Comparison of ENCODE assay signal across 8 cellular contexts in genomic region chr16:56911771-56912541, GRCh38. TPM values are rescaled to one million over a fixed set of nuclear protein-coding genes. Genes with fewer than 3 reads are reported as not detected.
A peak's percentile ranks its signal among the peaks of the same experiment; 100 is the strongest.
DNase-seq lines count a peak whose midpoint lies in the region; ATAC-seq, FAIRE-seq and TF ChIP-seq lines count a peak whose summit lies in the region.

No MANE protein-coding gene starts in this region.

- H3K4me2 ChIP-seq in HepG2 (ENCODE audit: low read depth, low read length) = peak overlapping the region; percentile 90

- CTCF ChIA-PET in HepG2 (lab: Yijun Ruan, JAX; ENCODE audit: low intra/inter-chr PET ratio, low total read pairs) = no interaction called here

- H3K9me3 Mint-ChIP-seq in activated T-helper 2 cell treated with anti-CD3 and anti-CD28 coated beads, Interferon-gamma antibody, Interleukin-2, Interleukin-4, amounts not matched to agents 10 μg/mL and 5 μg/mL and 100 μg/mL, durations not matched to agents 14 hours and 24 hours and 36 hours = no peaks in the 10 kb centered on the region
- no peaks in the 10 kb centered on the region for H3K9me3 Mint-ChIP-seq in activated naive CD4-positive, alpha-beta T cell treated with anti-CD3 and anti-CD28 coated beads, Interleukin-2, amount 50 U/mL, for 72 hours

- H3K27me3 ChIP-seq in HepG2 (ENCODE audit: control insufficient read depth in 1 of 2, insufficient read depth in 2 of 2, low read length in 2 of 2) = peaks cover 0 to 12% of the 10 kb centered on the region in 2 experiments; a peak in 2 of 5 replicates

- FAIRE-seq in HepG2 (lab: Jason Lieb, UNC) = no peak

- no peaks in the 10 kb centered on the region for H3K9me3 ChIP-seq in HepG2 (ENCODE audit: low read length)

- no peak for TF ChIP-seq CTCF in HepG2 (CRISPR knock-in tag; IDR thresholded peaks at IDR 0.05)

- no TSS peak for BruUV-seq in HepG2 (replicated peaks; lab: Mats Ljungman, UMichigan)

- TF ChIP-seq POLR2A in HepG2 (IDR thresholded peaks at IDR 0.05; ENCODE audit: insufficient read depth in 1 of 2, low read depth in 2 of 2, low read length in 2 of 2) = no peak

- H3K36me3 Mint-ChIP-seq in activated T-helper 2 cell treated with anti-CD3 and anti-CD28 coated beads, Interferon-gamma antibody, Interleukin-2, Interleukin-4, amounts not matched to agents 10 μg/mL and 5 μg/mL and 100 μg/mL, durations not matched to agents 14 hours and 24 hours and 36 hours (ENCODE audit: low read depth) = no peaks in the 10 kb centered on the region
- H3K36me3 Mint-ChIP-seq in activated naive CD4-positive, alpha-beta T cell treated with anti-CD3 and anti-CD28 coated beads, Interleukin-2, amount 50 U/mL, for 72 hours = peaks cover 0 to 2% of the 10 kb centered on the region in 2 donors

- H3K27me3 Mint-ChIP-seq in activated T-helper 2 cell treated with anti-CD3 and anti-CD28 coated beads, Interferon-gamma antibody, Interleukin-2, Interleukin-4, amounts not matched to agents 10 μg/mL and 5 μg/mL and 100 μg/mL, durations not matched to agents 14 hours and 24 hours and 36 hours (ENCODE audit: low read depth) = no peaks in the 10 kb centered on the region

- H3K27ac ChIP-seq in HepG2 (ENCODE audit: extremely low read length, insufficient read depth, low read length) = no peak overlapping the region

- H3K4me3 Mint-ChIP-seq in activated T-helper 2 cell treated with anti-CD3 and anti-CD28 coated beads, Interferon-gamma antibody, Interleukin-2, Interleukin-4, amounts not matched to agents 10 μg/mL and 5 μg/mL and 100 μg/mL, durations not matched to agents 14 hours and 24 hours and 36 hours (ENCODE audit: low read depth) = no peak overlapping the region

- 36% methylated on average over 18 of the region's 21 CpGs for WGBS in HepG2 (ENCODE audit: low lambda C conversion rate)

- peaks cover 35% of the 10 kb centered on the region for H3K4me1 Mint-ChIP-seq in activated T-helper 2 cell treated with anti-CD3 and anti-CD28 coated beads, Interferon-gamma antibody, Interleukin-2, Interleukin-4, amounts not matched to agents 10 μg/mL and 5 μg/mL and 100 μg/mL, durations not matched to agents 14 hours and 24 hours and 36 hours (ENCODE audit: low read depth)

- H4K20me1 ChIP-seq in HepG2 (ENCODE audit: insufficient read depth, low read length) = no peaks in the 10 kb centered on the region

- POLR2A ChIA-PET in HepG2 (lab: Yijun Ruan, JAX) = interaction anchor here (1.0 to 4.3 kb wide), 9 partner anchors 10 to 36 kb away, joined by 3 to 57 read pairs (median 6); partner anchors contain the start of gene HERPUD1

- H3K36me3 ChIP-seq in HepG2 (replicated peaks in 1 of 2; ENCODE audit: control insufficient read depth in 1 of 2, insufficient read depth in 2 of 2, low read length in 2 of 2) = no peaks in the 10 kb centered on the region

- H3K4me3 ChIP-seq in HepG2 (replicated peaks in 1 of 3; ENCODE audit: insufficient read depth in 1 of 3, low read depth in 2 of 3, low read length in 3 of 3) = peak overlapping the region in 1 of 3 experiments; percentile 68; a peak in 1 of 6 replicates

- no peak for TF ChIP-seq RAD21 in HepG2 (CRISPR knock-in tag; IDR thresholded peaks at IDR 0.05)

- H3K9ac ChIP-seq in HepG2 (ENCODE audit: insufficient read depth, low read depth, low read length) = no peak overlapping the region

- no peak for DNase-seq in activated T-helper 2 cell treated with anti-CD3 and anti-CD28 coated beads, Interferon-gamma antibody, Interleukin-2, Interleukin-4, amounts not matched to agents 10 μg/mL and 5 μg/mL and 100 μg/mL, durations not matched to agents 14 hours and 24 hours and 36 hours (ENCODE audit: low spot score)
- no peak for DNase-seq in HepG2 (ENCODE audit: low spot score)
- DNase-seq in stimulated activated CD8-positive, alpha-beta memory T cell treated with anti-CD3 and anti-CD28 coated beads, Interleukin-4, amount 100 ng/mL, for 48 hours = no peak
- no peak for DNase-seq in activated naive CD4-positive, alpha-beta T cell treated with anti-CD3 and anti-CD28 coated beads, Interleukin-2, amount 50 U/mL, for 72 hours (ENCODE audit: low spot score in 2 of 2)
- DNase-seq in DMS153 treated with DMSO at 0.1 percent for 48 hours (lab: John Stamatoyannopoulos, UW; ENCODE audit: unreplicated experiment) = no peak
- no peak for DNase-seq in NCI-H748 treated with DMSO at 0.1 percent for 48 hours (lab: John Stamatoyannopoulos, UW)

- no peaks in the 10 kb centered on the region for H3K79me2 ChIP-seq in HepG2 (ENCODE audit: insufficient read depth, low read length)

- no peak for TF ChIP-seq EP300 in HepG2 (IDR thresholded peaks at IDR 0.05; ENCODE audit: low read depth in 2 of 2, low read length in 2 of 2)
- no peak for TF ChIP-seq EP300 in HepG2 (CRISPR knock-in tag; IDR thresholded peaks at IDR 0.05; ENCODE audit: borderline replicate concordance)

- ATAC-seq in GM19025 (IDR thresholded peaks at IDR 0.05; ENCODE audit: low read depth, unreplicated experiment) (peak; percentile 74), HG03108 (IDR thresholded peaks at IDR 0.05; ENCODE audit: unreplicated experiment) (peak; percentile 64), HepG2 (peak; percentile 73)
- no peak for ATAC-seq in activated naive CD4-positive, alpha-beta T cell treated with anti-CD3 and anti-CD28 coated beads, Interleukin-2, amount 50 U/mL, for 72 hours

- in situ Hi-C loops in HepG2 (cut with HindIII; ENCODE audit: extremely low pct_ligation_motif_present, low pct_unique_long_range_greater_than_20kb) = no loop called here

- intact Hi-C loops in activated T-helper 2 cell treated with anti-CD3 and anti-CD28 coated beads, Interferon-gamma antibody, Interleukin-2, Interleukin-4, amounts not matched to agents 10 μg/mL and 5 μg/mL and 100 μg/mL, durations not matched to agents 14 hours and 24 hours and 36 hours (cut with micrococcal nuclease) = no loop called here
- intact Hi-C loops in HepG2 (cut with micrococcal nuclease; ENCODE audit: unreplicated experiment) = no loop called here

- no peak overlapping the region for H2AFZ ChIP-seq in HepG2 (ENCODE audit: low read length)

- peaks cover 57% of the 10 kb centered on the region for H3K4me1 ChIP-seq in HepG2 (ENCODE audit: insufficient read depth, low read length)

- peak overlapping the region; percentile 10 for H3K27ac Mint-ChIP-seq in activated T-helper 2 cell treated with anti-CD3 and anti-CD28 coated beads, Interferon-gamma antibody, Interleukin-2, Interleukin-4, amounts not matched to agents 10 μg/mL and 5 μg/mL and 100 μg/mL, durations not matched to agents 14 hours and 24 hours and 36 hours
- peak overlapping the region in 1 of 2 donors; percentile 61 for H3K27ac Mint-ChIP-seq in activated naive CD4-positive, alpha-beta T cell treated with anti-CD3 and anti-CD28 coated beads, Interleukin-2, amount 50 U/mL, for 72 hours

RNA-seq across cellular contexts. Expression of gene HERPUD1, which starts 20.0 kb away (rescaled TPM):
- total RNA-seq in activated T-helper 2 cell treated with anti-CD3 and anti-CD28 coated beads, Interferon-gamma antibody, Interleukin-2, Interleukin-4, amounts not matched to agents 10 μg/mL and 5 μg/mL and 100 μg/mL, durations not matched to agents 14 hours and 24 hours and 36 hours = 172 and 175 TPM in 2 replicates
- total RNA-seq in HepG2 (2016; rRNA removed; fragmentation: Illumina TruSeq; extraction: Trizol) = 65.3 and 96.2 TPM in 2 replicates
- 30.1 and 30.9 TPM in 2 replicates for total RNA-seq in HepG2 (2016; cell fraction: cytosol; rRNA removed; fragmentation: Illumina TruSeq; extraction: Trizol; ENCODE audit: low read depth)
- total RNA-seq in HepG2 (2016; cell fraction: insoluble cytoplasmic fraction; rRNA removed; fragmentation: Illumina TruSeq; extraction: Trizol) = 63.9 and 93.3 TPM in 2 replicates
- total RNA-seq in HepG2 (2016; cell fraction: membrane; rRNA removed; fragmentation: Illumina TruSeq; extraction: Trizol) = 64.8 and 86.4 TPM in 2 replicates
- total RNA-seq in HepG2 (2016; cell fraction: nucleus; rRNA removed; fragmentation: Illumina TruSeq; extraction: Trizol) = 133 and 155 TPM in 2 replicates
- polyA plus RNA-seq in HepG2 (2011; rRNA removed) = 311 and 323 TPM in 2 replicates
- 179 and 230 TPM in 2 replicates for polyA plus RNA-seq in HepG2 (2011; cell fraction: cytosol; rRNA removed)
- 192 and 208 TPM in 2 replicates for polyA plus RNA-seq in HepG2 (2011; cell fraction: nucleus; rRNA removed)
- 165 and 190 TPM in 2 replicates for polyA plus RNA-seq in HepG2 (2012)
- 33.0 and 44.6 TPM in 2 replicates for polyA plus RNA-seq in HepG2 (2016; cell fraction: cytosol; fragmentation: Illumina TruSeq; extraction: Trizol; ENCODE audit: low read depth)
- polyA plus RNA-seq in HepG2 (2016; cell fraction: insoluble cytoplasmic fraction; fragmentation: Illumina TruSeq; extraction: Trizol; ENCODE audit: low read depth) = 80.1 and 93.2 TPM in 2 replicates
- 58.1 and 78.2 TPM in 2 replicates for polyA plus RNA-seq in HepG2 (2016; cell fraction: membrane; fragmentation: Illumina TruSeq; extraction: Trizol; ENCODE audit: low read depth)
- polyA plus RNA-seq in HepG2 (2016; cell fraction: nucleus; fragmentation: Illumina TruSeq; extraction: Trizol; ENCODE audit: insufficient read depth, low read depth) = 216 and 231 TPM in 2 replicates
- polyA minus RNA-seq in HepG2 (2011; rRNA and poly(A)+ RNA removed; ENCODE audit: low replicate concordance) = 206 and 472 TPM in 2 replicates
- 126 and 139 TPM in 2 replicates for polyA minus RNA-seq in HepG2 (2011; cell fraction: cytosol; rRNA and poly(A)+ RNA removed)
- polyA minus RNA-seq in HepG2 (2011; cell fraction: nucleus; rRNA and poly(A)+ RNA removed) = 287 and 365 TPM in 2 replicates
- total RNA-seq in activated naive CD4-positive, alpha-beta T cell treated with anti-CD3 and anti-CD28 coated beads, Interleukin-2, amount 50 U/mL, for 72 hours = 100 to 1,000 TPM; 146 to 175 TPM

RNA-seq across cellular contexts. Expression of gene SLC12A3, which starts 46.9 kb away (rescaled TPM):
- not detected in 2 replicates for total RNA-seq in activated T-helper 2 cell treated with anti-CD3 and anti-CD28 coated beads, Interferon-gamma antibody, Interleukin-2, Interleukin-4, amounts not matched to agents 10 μg/mL and 5 μg/mL and 100 μg/mL, durations not matched to agents 14 hours and 24 hours and 36 hours
- total RNA-seq in HepG2 (2016; rRNA removed; fragmentation: Illumina TruSeq; extraction: Trizol) = not detected in 2 replicates
- 0.35 TPM in 1 of 2 replicates, not detected in the other for total RNA-seq in HepG2 (2016; cell fraction: cytosol; rRNA removed; fragmentation: Illumina TruSeq; extraction: Trizol; ENCODE audit: low read depth)
- not detected in 2 replicates for total RNA-seq in HepG2 (2016; cell fraction: insoluble cytoplasmic fraction; rRNA removed; fragmentation: Illumina TruSeq; extraction: Trizol)
- 0.07 and 0.40 TPM in 2 replicates for total RNA-seq in HepG2 (2016; cell fraction: membrane; rRNA removed; fragmentation: Illumina TruSeq; extraction: Trizol)
- not detected in 2 replicates for total RNA-seq in HepG2 (2016; cell fraction: nucleus; rRNA removed; fragmentation: Illumina TruSeq; extraction: Trizol)
- 5.1 and 6.2 TPM in 2 replicates for polyA plus RNA-seq in HepG2 (2011; rRNA removed)
- polyA plus RNA-seq in HepG2 (2011; cell fraction: cytosol; rRNA removed) = 1.6 and 1.7 TPM in 2 replicates
- polyA plus RNA-seq in HepG2 (2011; cell fraction: nucleus; rRNA removed) = 21.0 and 30.1 TPM in 2 replicates
- 1.9 and 3.9 TPM in 2 replicates for polyA plus RNA-seq in HepG2 (2012)
- polyA plus RNA-seq in HepG2 (2016; cell fraction: cytosol; fragmentation: Illumina TruSeq; extraction: Trizol; ENCODE audit: low read depth) = not detected in 2 replicates
- polyA plus RNA-seq in HepG2 (2016; cell fraction: insoluble cytoplasmic fraction; fragmentation: Illumina TruSeq; extraction: Trizol; ENCODE audit: low read depth) = not detected in 2 replicates
- polyA plus RNA-seq in HepG2 (2016; cell fraction: membrane; fragmentation: Illumina TruSeq; extraction: Trizol; ENCODE audit: low read depth) = not detected in 2 replicates
- polyA plus RNA-seq in HepG2 (2016; cell fraction: nucleus; fragmentation: Illumina TruSeq; extraction: Trizol; ENCODE audit: insufficient read depth, low read depth) = not detected in 2 replicates
- polyA minus RNA-seq in HepG2 (2011; rRNA and poly(A)+ RNA removed; ENCODE audit: low replicate concordance) = 8.9 and 232 TPM in 2 replicates
- polyA minus RNA-seq in HepG2 (2011; cell fraction: cytosol; rRNA and poly(A)+ RNA removed) = 2.2 and 2.3 TPM in 2 replicates
- polyA minus RNA-seq in HepG2 (2011; cell fraction: nucleus; rRNA and poly(A)+ RNA removed) = 7.0 and 7.5 TPM in 2 replicates
- not detected for total RNA-seq in activated naive CD4-positive, alpha-beta T cell treated with anti-CD3 and anti-CD28 coated beads, Interleukin-2, amount 50 U/mL, for 72 hours

RNA-seq across cellular contexts. Expression of gene CETP, which starts 49.8 kb away (rescaled TPM):
- total RNA-seq in activated T-helper 2 cell treated with anti-CD3 and anti-CD28 coated beads, Interferon-gamma antibody, Interleukin-2, Interleukin-4, amounts not matched to agents 10 μg/mL and 5 μg/mL and 100 μg/mL, durations not matched to agents 14 hours and 24 hours and 36 hours = not detected in 2 replicates
- 0.31 TPM in 1 of 2 replicates, not detected in the other for total RNA-seq in HepG2 (2016; rRNA removed; fragmentation: Illumina TruSeq; extraction: Trizol)
- not detected in 2 replicates for total RNA-seq in HepG2 (2016; cell fraction: cytosol; rRNA removed; fragmentation: Illumina TruSeq; extraction: Trizol; ENCODE audit: low read depth)
- total RNA-seq in HepG2 (2016; cell fraction: insoluble cytoplasmic fraction; rRNA removed; fragmentation: Illumina TruSeq; extraction: Trizol) = 0.17 TPM in 1 of 2 replicates, not detected in the other
- total RNA-seq in HepG2 (2016; cell fraction: membrane; rRNA removed; fragmentation: Illumina TruSeq; extraction: Trizol) = 0.14 and 0.25 TPM in 2 replicates
- total RNA-seq in HepG2 (2016; cell fraction: nucleus; rRNA removed; fragmentation: Illumina TruSeq; extraction: Trizol) = 0.28 TPM in 2 replicates
- polyA plus RNA-seq in HepG2 (2011; rRNA removed) = 9.8 and 15.7 TPM in 2 replicates
- 7.5 and 11.8 TPM in 2 replicates for polyA plus RNA-seq in HepG2 (2011; cell fraction: cytosol; rRNA removed)
- polyA plus RNA-seq in HepG2 (2011; cell fraction: nucleus; rRNA removed) = 8.6 and 9.0 TPM in 2 replicates
- 1.5 and 3.1 TPM in 2 replicates for polyA plus RNA-seq in HepG2 (2012)
- polyA plus RNA-seq in HepG2 (2016; cell fraction: cytosol; fragmentation: Illumina TruSeq; extraction: Trizol; ENCODE audit: low read depth) = 0.25 and 0.33 TPM in 2 replicates
- 0.32 and 0.36 TPM in 2 replicates for polyA plus RNA-seq in HepG2 (2016; cell fraction: insoluble cytoplasmic fraction; fragmentation: Illumina TruSeq; extraction: Trizol; ENCODE audit: low read depth)
- polyA plus RNA-seq in HepG2 (2016; cell fraction: membrane; fragmentation: Illumina TruSeq; extraction: Trizol; ENCODE audit: low read depth) = 0.11 and 0.17 TPM in 2 replicates
- 0.56 and 0.62 TPM in 2 replicates for polyA plus RNA-seq in HepG2 (2016; cell fraction: nucleus; fragmentation: Illumina TruSeq; extraction: Trizol; ENCODE audit: insufficient read depth, low read depth)
- polyA minus RNA-seq in HepG2 (2011; rRNA and poly(A)+ RNA removed; ENCODE audit: low replicate concordance) = 0.07 and 7.1 TPM in 2 replicates
- polyA minus RNA-seq in HepG2 (2011; cell fraction: cytosol; rRNA and poly(A)+ RNA removed) = 2.1 and 4.2 TPM in 2 replicates
- 1.5 and 2.5 TPM in 2 replicates for polyA minus RNA-seq in HepG2 (2011; cell fraction: nucleus; rRNA and poly(A)+ RNA removed)
- not detected for total RNA-seq in activated naive CD4-positive, alpha-beta T cell treated with anti-CD3 and anti-CD28 coated beads, Interleukin-2, amount 50 U/mL, for 72 hours

Comparison
In these comparisons a context has a peak if more than half of its experiments do, and no peak if none do; other contexts are left out.
1. ATAC-seq: peak in GM19025 (single experiment), HG03108 (single experiment) and HepG2 (single experiment); none in activated naive CD4-positive, alpha-beta T cell treated with anti-CD3 and anti-CD28 coated beads, Interleukin-2, amount 50 U/mL, for 72 hours (0 of 2).